In the genomic region with DNA sequence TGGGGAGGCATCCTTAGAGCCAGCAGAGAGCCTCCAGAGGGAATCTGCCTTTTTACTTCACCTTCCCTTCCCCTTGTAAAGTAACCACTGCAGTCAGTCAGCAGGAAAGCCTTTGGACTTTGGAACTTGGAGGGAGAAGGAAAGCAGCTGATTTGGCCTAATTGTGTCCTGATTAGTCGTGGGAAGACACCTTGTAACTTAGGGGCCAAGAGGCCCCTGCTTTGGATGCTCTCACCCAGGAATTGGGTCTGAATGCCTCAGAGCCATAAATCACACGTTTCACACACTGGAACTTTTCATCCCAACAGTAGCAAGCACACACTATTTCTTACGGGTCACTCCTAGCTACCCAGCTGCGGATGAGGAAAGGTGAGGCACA, we compare ENCODE assay signal across 7 cellular contexts.
DNase-seq lines count a peak whose midpoint lies in the region; ATAC-seq lines count a peak whose summit lies in the region.

No MANE protein-coding gene starts in this region.

- H3K27ac Mint-ChIP-seq in activated T-helper 2 cell treated with anti-CD3 and anti-CD28 coated beads, Interferon-gamma antibody, Interleukin-2, Interleukin-4, amounts not matched to agents 10 μg/mL and 5 μg/mL and 100 μg/mL, durations not matched to agents 14 hours and 24 hours and 36 hours: peak overlapping the region; percentile 86
- peak overlapping the region; percentile 83 for H3K27ac Mint-ChIP-seq in stimulated activated memory B cell treated with anti-CD40 and anti-IgM and Interleukin-4, amounts not matched to agents 10 μg/mL and 1 μg/mL and 100 μg/mL, for 72 hours

- H3K36me3 Mint-ChIP-seq in activated T-helper 2 cell treated with anti-CD3 and anti-CD28 coated beads, Interferon-gamma antibody, Interleukin-2, Interleukin-4, amounts not matched to agents 10 μg/mL and 5 μg/mL and 100 μg/mL, durations not matched to agents 14 hours and 24 hours and 36 hours (ENCODE audit: low read depth): no peaks in the 10 kb centered on the region
- no peaks in the 10 kb centered on the region for H3K36me3 Mint-ChIP-seq in stimulated activated memory B cell treated with anti-CD40 and anti-IgM and Interleukin-4, amounts not matched to agents 10 μg/mL and 1 μg/mL and 100 μg/mL, for 72 hours

- H3K9me3 Mint-ChIP-seq in activated T-helper 2 cell treated with anti-CD3 and anti-CD28 coated beads, Interferon-gamma antibody, Interleukin-2, Interleukin-4, amounts not matched to agents 10 μg/mL and 5 μg/mL and 100 μg/mL, durations not matched to agents 14 hours and 24 hours and 36 hours: no peaks in the 10 kb centered on the region
- H3K9me3 Mint-ChIP-seq in stimulated activated memory B cell treated with anti-CD40 and anti-IgM and Interleukin-4, amounts not matched to agents 10 μg/mL and 1 μg/mL and 100 μg/mL, for 72 hours: no peaks in the 10 kb centered on the region

- intact Hi-C loops in activated T-helper 2 cell treated with anti-CD3 and anti-CD28 coated beads, Interferon-gamma antibody, Interleukin-2, Interleukin-4, amounts not matched to agents 10 μg/mL and 5 μg/mL and 100 μg/mL, durations not matched to agents 14 hours and 24 hours and 36 hours (cut with micrococcal nuclease): loop anchor here (1.0 to 5.0 kb wide), 8 partner anchors 33 to 870 kb away; partner anchors contain the start of genes CAMKMT, PPM1B and PREPL
- intact Hi-C loops in left colon (cut with DNase I, micrococcal nuclease): loop anchor here in 1 of 2 donors (10.0 kb wide), 1 partner anchor 207 kb away; no protein-coding TSS in a partner anchor

- no peak for DNase-seq in activated T-helper 2 cell treated with anti-CD3 and anti-CD28 coated beads, Interferon-gamma antibody, Interleukin-2, Interleukin-4, amounts not matched to agents 10 μg/mL and 5 μg/mL and 100 μg/mL, durations not matched to agents 14 hours and 24 hours and 36 hours (ENCODE audit: low spot score)
- DNase-seq in left colon: no peak
- DNase-seq in stimulated activated CD4-positive, alpha-beta T cell treated with anti-CD3 and anti-CD28 coated beads, Interleukin-4, amount 100 ng/mL, for 4 hours: no peak

- no peaks in the 10 kb centered on the region for H3K27me3 Mint-ChIP-seq in activated T-helper 2 cell treated with anti-CD3 and anti-CD28 coated beads, Interferon-gamma antibody, Interleukin-2, Interleukin-4, amounts not matched to agents 10 μg/mL and 5 μg/mL and 100 μg/mL, durations not matched to agents 14 hours and 24 hours and 36 hours (ENCODE audit: low read depth)
- no peaks in the 10 kb centered on the region for H3K27me3 Mint-ChIP-seq in stimulated activated memory B cell treated with anti-CD40 and anti-IgM and Interleukin-4, amounts not matched to agents 10 μg/mL and 1 μg/mL and 100 μg/mL, for 72 hours

- H3K27me3 ChIP-seq in HUES6 (ENCODE audit: control insufficient read depth, insufficient read depth, low read length): no peaks in the 10 kb centered on the region

- H3K9me3 ChIP-seq in HUES6 (ENCODE audit: control insufficient read depth, insufficient read depth, low read depth, low read length): no peaks in the 10 kb centered on the region

- peaks cover 34% of the 10 kb centered on the region for H3K4me1 ChIP-seq in HUES6 (ENCODE audit: control insufficient read depth, insufficient read depth, low read length)

- no peaks in the 10 kb centered on the region for H3K36me3 ChIP-seq in HUES6 (ENCODE audit: control insufficient read depth, insufficient read depth, low read length)

- H3K4me3 Mint-ChIP-seq in activated T-helper 2 cell treated with anti-CD3 and anti-CD28 coated beads, Interferon-gamma antibody, Interleukin-2, Interleukin-4, amounts not matched to agents 10 μg/mL and 5 μg/mL and 100 μg/mL, durations not matched to agents 14 hours and 24 hours and 36 hours (ENCODE audit: low read depth): peak overlapping the region; percentile 74
- H3K4me3 Mint-ChIP-seq in stimulated activated memory B cell treated with anti-CD40 and anti-IgM and Interleukin-4, amounts not matched to agents 10 μg/mL and 1 μg/mL and 100 μg/mL, for 72 hours: peak overlapping the region; percentile 76

- H3K4me3 ChIP-seq in HUES6 (ENCODE audit: low read depth, low read length): peak overlapping the region; percentile 60

- peak overlapping the region; percentile 37 for H3K9ac ChIP-seq in HUES6 (ENCODE audit: low read length)

- peaks cover 25% of the 10 kb centered on the region for H3K4me1 Mint-ChIP-seq in activated T-helper 2 cell treated with anti-CD3 and anti-CD28 coated beads, Interferon-gamma antibody, Interleukin-2, Interleukin-4, amounts not matched to agents 10 μg/mL and 5 μg/mL and 100 μg/mL, durations not matched to agents 14 hours and 24 hours and 36 hours (ENCODE audit: low read depth)
- peaks cover 23% of the 10 kb centered on the region for H3K4me1 Mint-ChIP-seq in stimulated activated memory B cell treated with anti-CD40 and anti-IgM and Interleukin-4, amounts not matched to agents 10 μg/mL and 1 μg/mL and 100 μg/mL, for 72 hours

- H3K27ac ChIP-seq in HUES6 (ENCODE audit: low read depth, low read length): peak overlapping the region; percentile 76

- ATAC-seq in left colon (peak; percentile 78), GM18511 (IDR thresholded peaks at IDR 0.05; ENCODE audit: unreplicated experiment) (no peak), GM21723 (IDR thresholded peaks at IDR 0.05; ENCODE audit: unreplicated experiment) (no peak)
- no peak for ATAC-seq in stimulated activated memory B cell treated with anti-CD40 and anti-IgM and Interleukin-4, amounts not matched to agents 10 μg/mL and 1 μg/mL and 100 μg/mL, for 72 hours
